Comparison of ENCODE assay signal across 11 cellular contexts in genomic region chr14:35963209-35963608, GRCh38.
DNase-seq lines count a peak whose midpoint lies in the region; ATAC-seq, FAIRE-seq and TF ChIP-seq lines count a peak whose summit lies in the region.
"Had no signal": no experiment of that assay in that cellular context is flagged by ENCODE, and none has a peak within 500 bp of the region (broad histone marks: within the 10 kb centered on the region; RNA-seq: fewer than 3 reads in every experiment).

No MANE protein-coding gene starts in this region.

- H3K36me3 ChIP-seq in astrocyte (ENCODE audit: insufficient read depth, low read length) (no peaks in the 10 kb centered on the region), adrenal gland (replicated peaks in 1 of 2) (no peaks in the 10 kb centered on the region), aorta (ENCODE audit: control insufficient read depth in 1 of 2, insufficient read depth in 2 of 2, low read length in 1 of 2) (no peaks in the 10 kb centered on the region), upper lobe of left lung (no peaks in the 10 kb centered on the region)
- H3K36me3 ChIP-seq: thyroid gland had no signal

- no peaks in the 10 kb centered on the region for H3K36me3 Mint-ChIP-seq in astrocyte (ENCODE audit: low read depth, unreplicated experiment)
- no peaks in the 10 kb centered on the region for H3K36me3 Mint-ChIP-seq in progenitor cell of endocrine pancreas (ENCODE audit: insufficient read depth)

- intact Hi-C loops in adrenal gland (cut with DNase I) (no loop called here), aorta (cut with DNase I) (no loop called here)

- H4K20me1 ChIP-seq in astrocyte (ENCODE audit: insufficient read depth, low read length) = no peaks in the 10 kb centered on the region

- H3K9me3 Mint-ChIP-seq in astrocyte (ENCODE audit: unreplicated experiment) = no peaks in the 10 kb centered on the region
- H3K9me3 Mint-ChIP-seq in progenitor cell of endocrine pancreas (ENCODE audit: low read depth) = no peaks in the 10 kb centered on the region

- no peaks in the 10 kb centered on the region for H3K79me2 ChIP-seq in astrocyte (ENCODE audit: insufficient read depth, low read length)

- H3K27me3 Mint-ChIP-seq in astrocyte (ENCODE audit: low read depth, unreplicated experiment) = no peaks in the 10 kb centered on the region
- no peaks in the 10 kb centered on the region for H3K27me3 Mint-ChIP-seq in progenitor cell of endocrine pancreas

- H3K4me2 ChIP-seq in astrocyte (ENCODE audit: low read length) = no peak overlapping the region

- H3K4me1 ChIP-seq in astrocyte (ENCODE audit: insufficient read depth, low read length) = no peaks in the 10 kb centered on the region
- peaks cover 0 to 10% of the 10 kb centered on the region in 2 donors for H3K4me1 ChIP-seq in adrenal gland (replicated peaks in 1 of 2)
- no peaks in the 10 kb centered on the region for H3K4me1 ChIP-seq in aorta (ENCODE audit: control insufficient read depth in 1 of 2, insufficient read depth in 2 of 2, low read length in 2 of 2)
- no peaks in the 10 kb centered on the region for H3K4me1 ChIP-seq in upper lobe of left lung

- TF ChIP-seq CTCF in astrocyte (IDR thresholded peaks at IDR 0.05; ENCODE audit: insufficient read depth, low read depth, low read length) (peak; percentile 15), progenitor cell of endocrine pancreas (IDR thresholded peaks at IDR 0.05; ENCODE audit: unreplicated experiment) (peak; percentile 26), adrenal gland (IDR thresholded peaks at IDR 0.05) (no peak), upper lobe of left lung (IDR thresholded peaks at IDR 0.05) (peak in 2 of 6 experiments; percentile 17 to 18)

- DNase-seq in DMS 273 (lab: John Stamatoyannopoulos, UW; ENCODE audit: unreplicated experiment) (peak; percentile 23), DMS 273 treated with DMSO at 0.1 percent for 48 hours (lab: John Stamatoyannopoulos, UW) (no peak), astrocyte (ENCODE audit: low read depth) (no peak), progenitor cell of endocrine pancreas (ENCODE audit: low spot score, unreplicated experiment) (no peak), adrenal gland (no peak), aorta (no peak), upper lobe of left lung (no peak)
- DNase-seq: NCI-H1694 treated with DMSO at 0.1 percent for 48 hours, thyroid gland had no signal

- H3K27ac Mint-ChIP-seq in astrocyte (ENCODE audit: unreplicated experiment) (no peak overlapping the region), progenitor cell of endocrine pancreas (no peak overlapping the region)

- TF ChIP-seq POLR2A in adrenal gland (IDR thresholded peaks at IDR 0.05) = no peak
- TF ChIP-seq POLR2A in upper lobe of left lung (IDR thresholded peaks at IDR 0.05) = no peak

- H3K9me3 ChIP-seq in astrocyte (ENCODE audit: insufficient read depth, low read depth, low read length) (no peaks in the 10 kb centered on the region), adrenal gland (replicated peaks in 1 of 3) (no peaks in the 10 kb centered on the region), aorta (ENCODE audit: control insufficient read depth, low read length) (no peaks in the 10 kb centered on the region), upper lobe of left lung (no peaks in the 10 kb centered on the region)
- H3K9me3 ChIP-seq: thyroid gland had no signal

- H3K9ac ChIP-seq in astrocyte (ENCODE audit: low read length) = no peak overlapping the region

- no peak overlapping the region for H2AFZ ChIP-seq in astrocyte (ENCODE audit: low read depth, low read length)

- H3K4me1 Mint-ChIP-seq in astrocyte (ENCODE audit: low read depth, unreplicated experiment) (no peaks in the 10 kb centered on the region), progenitor cell of endocrine pancreas (ENCODE audit: low read depth) (no peaks in the 10 kb centered on the region)

- TF ChIP-seq EP300 in upper lobe of left lung (IDR thresholded peaks at IDR 0.05) = no peak

- H3K27ac ChIP-seq in astrocyte (ENCODE audit: low read depth, low read length) (no peak overlapping the region), adrenal gland (no peak overlapping the region), aorta (ENCODE audit: low read depth in 1 of 2, low read length in 2 of 2) (no peak overlapping the region), upper lobe of left lung (no peak overlapping the region)
- H3K27ac ChIP-seq: thyroid gland had no signal

- no peak for FAIRE-seq in astrocyte (lab: Jason Lieb, UNC)
- FAIRE-seq: A204.1 had no signal

- H3K4me3 Mint-ChIP-seq in astrocyte (ENCODE audit: unreplicated experiment) = no peak overlapping the region
- no peak overlapping the region for H3K4me3 Mint-ChIP-seq in progenitor cell of endocrine pancreas (ENCODE audit: low read depth)

- H3K4me3 ChIP-seq in astrocyte (ENCODE audit: insufficient read depth, low read depth, low read length) = no peak overlapping the region
- no peak overlapping the region for H3K4me3 ChIP-seq in adrenal gland
- no peak overlapping the region for H3K4me3 ChIP-seq in aorta (ENCODE audit: low read length in 2 of 2)
- no peak overlapping the region for H3K4me3 ChIP-seq in upper lobe of left lung
- H3K4me3 ChIP-seq: thyroid gland had no signal

- H3K27me3 ChIP-seq in astrocyte (ENCODE audit: insufficient read depth, low read length) (no peaks in the 10 kb centered on the region), adrenal gland (no peaks in the 10 kb centered on the region), aorta (ENCODE audit: control insufficient read depth in 1 of 2, insufficient read depth in 2 of 2, low read length in 1 of 2) (no peaks in the 10 kb centered on the region), upper lobe of left lung (no peaks in the 10 kb centered on the region)
- H3K27me3 ChIP-seq: thyroid gland had no signal

- ATAC-seq in HG03439 (IDR thresholded peaks at IDR 0.05; ENCODE audit: unreplicated experiment) (peak; percentile 66), aorta (ENCODE audit: low FRiP score) (no peak), upper lobe of left lung (ENCODE audit: low FRiP score in 2 of 2) (no peak)

Comparison
In these comparisons a context has a peak if more than half of its experiments do, and no peak if none do; other contexts are left out.
1. CTCF ChIP-seq: peak in astrocyte (single experiment) and progenitor cell of endocrine pancreas (single experiment); none in adrenal gland (0 of 6).